ENCODE assay signal across 28 cellular contexts in genomic region chr20:19924255-19924654, GRCh38.
"Had no signal": no experiment of that assay in that cellular context is flagged by ENCODE, and none has a peak within 500 bp of the region (broad histone marks: within the 10 kb centered on the region; RNA-seq: fewer than 3 reads in every experiment).

No MANE protein-coding gene starts in this region.

- H3K4me3 Mint-ChIP-seq: immature natural killer cell, mesothelial cell of epicardium, naive B cell, natural killer cell, nephron progenitor cell, neural progenitor cell had no signal

- H3K9me3 ChIP-seq: left ventricle myocardium inferior, neutrophil, ovary, prostate gland, stomach, testis, thyroid gland, transverse colon, upper lobe of left lung had no signal

- H3K9me3 Mint-ChIP-seq: immature natural killer cell, mesothelial cell of epicardium, naive B cell, natural killer cell, nephron progenitor cell, neural progenitor cell had no signal

- H3K36me3 Mint-ChIP-seq: immature natural killer cell, naive B cell, natural killer cell, neural progenitor cell had no signal

- ATAC-seq: natural killer cell, right cardiac atrium, sciatic nerve had no signal

- H3K4me1 Mint-ChIP-seq: immature natural killer cell, natural killer cell had no signal

- H3K27ac Mint-ChIP-seq: immature natural killer cell, mesothelial cell of epicardium, natural killer cell, nephron progenitor cell, neural progenitor cell had no signal

- DNase-seq: hypothalamus; immature natural killer cell; left ventricle myocardium inferior; naive B cell; natural killer cell; nephron progenitor cell; occipital lobe; ovary; retina; right cardiac atrium; stimulated activated CD4-positive, alpha-beta T cell treated with anti-CD3 and anti-CD28 coated beads, Interleukin-12 subunit alpha, Interleukin-12 subunit beta, amount 100 ng/mL, for 4 hours; stimulated activated CD4-positive, alpha-beta T cell treated with anti-CD3 and anti-CD28 coated beads, Interleukin-15, amount 100 ng/mL, for 24 hours; stimulated activated CD4-positive, alpha-beta T cell treated with anti-CD3 and anti-CD28 coated beads, Interleukin-2, amount 100 ng/mL, for 24 hours; stimulated activated CD4-positive, alpha-beta T cell treated with anti-CD3 and anti-CD28 coated beads, Interleukin-4, amount 100 ng/mL, for 1 hour; stimulated activated naive CD4-positive, alpha-beta T cell; stomach; testis; thyroid gland; transverse colon; upper lobe of left lung had no signal

- H3K4me1 ChIP-seq: neural progenitor cell, prostate gland had no signal

- FAIRE-seq: islet of Langerhans had no signal

- H3K9ac ChIP-seq: neural progenitor cell had no signal

- H3K27me3 ChIP-seq: neural progenitor cell, neutrophil, ovary, stomach, testis, thyroid gland, transverse colon, upper lobe of left lung had no signal

- H3K4me3 ChIP-seq: left ventricle myocardium inferior, lung, neural progenitor cell, ovary, prostate gland, skin epidermis, stomach, testis, thyroid gland, transverse colon, upper lobe of left lung had no signal

- H3K36me3 ChIP-seq: left ventricle myocardium inferior, neural progenitor cell, neutrophil, ovary, prostate gland, stomach, thyroid gland, transverse colon, upper lobe of left lung had no signal

- H3K27ac ChIP-seq: neural progenitor cell, neutrophil, ovary, prostate gland, skin epidermis, stomach, testis, thyroid gland, transverse colon, upper lobe of left lung had no signal
